ENCODE assay signal across 2 cellular contexts in genomic region chr5:115463985-115464384, GRCh38.
TF ChIP-seq lines count a peak whose summit lies in the region.

No MANE protein-coding gene starts in this region.

TF ChIP-seq in HCT116, 20 proteins besides CTCF, POLR2A, EP300 and RAD21 (continued from another document):
- TF ChIP-seq TCF7L2 (IDR thresholded peaks at IDR 0.05; ENCODE audit: borderline replicate concordance, extremely low read depth, insufficient read depth, insufficient read length): no peak
- no peak for TF ChIP-seq ZFX (IDR thresholded peaks at IDR 0.05)
- no peak for TF ChIP-seq CBX3 (IDR thresholded peaks at IDR 0.05; ENCODE audit: low read depth)
- TF ChIP-seq ZNF274 (IDR thresholded peaks at IDR 0.05; ENCODE audit: low read depth, low read length): no peak
- no peak for TF ChIP-seq SIN3A (IDR thresholded peaks at IDR 0.05; ENCODE audit: low read depth)
- no peak for TF ChIP-seq EZH2phosphoT487 (IDR thresholded peaks at IDR 0.05; ENCODE audit: borderline replicate concordance)
- TF ChIP-seq JUND (IDR thresholded peaks at IDR 0.05): no peak
- TF ChIP-seq YY1 (IDR thresholded peaks at IDR 0.05; ENCODE audit: extremely low read depth, insufficient replicate concordance, low read depth, low read length): no peak
TF ChIP-seq in HCT116: peak in this region for 0.

TF ChIP-seq in K562, 482 proteins besides CTCF, POLR2A, EP300 and RAD21 (continued from another document and continues in another):
- TF ChIP-seq ZNF609 (CRISPR knock-in tag; IDR thresholded peaks at IDR 0.05; ENCODE audit: borderline replicate concordance): no peak
- no peak for TF ChIP-seq TCF7 (IDR thresholded peaks at IDR 0.05; ENCODE audit: borderline replicate concordance)
- no peak for TF ChIP-seq ZC3H11A (IDR thresholded peaks at IDR 0.05; ENCODE audit: low read depth, low read length)
- TF ChIP-seq ZNF76 (CRISPR knock-in tag; IDR thresholded peaks at IDR 0.05; ENCODE audit: borderline replicate concordance): no peak
- no peak for TF ChIP-seq ZNF134 (CRISPR knock-in tag; conservative IDR thresholded peaks at IDR 0.05)
- TF ChIP-seq FOXM1 (IDR thresholded peaks at IDR 0.05; ENCODE audit: low read depth): peak; percentile 64; the same call in 1 of the 2 replicates
- no peak for TF ChIP-seq FOXM1 (CRISPR knock-in tag; IDR thresholded peaks at IDR 0.05; ENCODE audit: low read depth)
- peak in 1 of 2 experiments; percentile 77; a peak in 1 of 4 replicates for TF ChIP-seq TEAD1 (CRISPR knock-in tag; IDR thresholded peaks at IDR 0.05)
- TF ChIP-seq HOMEZ (CRISPR knock-in tag; IDR thresholded peaks at IDR 0.05): no peak
- TF ChIP-seq ZNF24 (IDR thresholded peaks at IDR 0.05): no peak
- TF ChIP-seq ARID1B (IDR thresholded peaks at IDR 0.05): peak; percentile 90
- TF ChIP-seq HDAC1 (IDR thresholded peaks at IDR 0.05): no peak
- TF ChIP-seq DPF2 (IDR thresholded peaks at IDR 0.05): peak; percentile 62; the same call in 1 of the 2 replicates
- TF ChIP-seq EP400 (IDR thresholded peaks at IDR 0.05): no peak
- peak; percentile 74 for TF ChIP-seq NFIC (IDR thresholded peaks at IDR 0.05)
- TF ChIP-seq SIN3A (IDR thresholded peaks at IDR 0.05; ENCODE audit: borderline replicate concordance in 2 of 2, control insufficient read depth in 1 of 2, low read depth in 2 of 2, low read length in 2 of 2): no peak
- no peak for TF ChIP-seq ZEB2 (IDR thresholded peaks at IDR 0.05)
- no peak for TF ChIP-seq JUNB (CRISPR knock-in tag; conservative IDR thresholded peaks at IDR 0.05)
- TF ChIP-seq FOXJ3 (CRISPR knock-in tag; IDR thresholded peaks at IDR 0.05): no peak
- TF ChIP-seq ZFP1 (CRISPR knock-in tag; IDR thresholded peaks at IDR 0.05): no peak
- TF ChIP-seq CBFA2T2 (conservative IDR thresholded peaks at IDR 0.05): peak; percentile 92
- peak; percentile 69 for TF ChIP-seq ZKSCAN8 (CRISPR knock-in tag; IDR thresholded peaks at IDR 0.05)
- TF ChIP-seq TOE1 (IDR thresholded peaks at IDR 0.05; ENCODE audit: borderline replicate concordance): no peak
- TF ChIP-seq TOE1 (CRISPR knock-in tag; IDR thresholded peaks at IDR 0.05; ENCODE audit: borderline replicate concordance, low read depth): no peak
- TF ChIP-seq ID3 (CRISPR knock-in tag; IDR thresholded peaks at IDR 0.05): no peak
- TF ChIP-seq ID3 (tag; IDR thresholded peaks at IDR 0.05): no peak
- peak; percentile 49; the same call in 1 of the 2 replicates for TF ChIP-seq SMARCA4 (IDR thresholded peaks at IDR 0.05)
- TF ChIP-seq ELK3 (CRISPR knock-in tag; IDR thresholded peaks at IDR 0.05): no peak
- TF ChIP-seq STAT5A (IDR thresholded peaks at IDR 0.05; ENCODE audit: borderline replicate concordance, low read length): peak; percentile 73; the same call in 1 of the 2 replicates
- TF ChIP-seq ZNF311 (CRISPR knock-in tag; IDR thresholded peaks at IDR 0.05): no peak
- no peak for TF ChIP-seq CBFB (CRISPR knock-in tag; IDR thresholded peaks at IDR 0.05)
- 0 out of 4 replicates have a peak, but pooled peaks of 1 of the 2 experiments have one; percentile 16 for TF ChIP-seq MAZ (CRISPR knock-in tag; conservative IDR thresholded peaks at IDR 0.05 in 1 of 2, IDR thresholded peaks at IDR 0.05 in 1 of 2)
- TF ChIP-seq ZNF395 (CRISPR knock-in tag; IDR thresholded peaks at IDR 0.05): peak; percentile 73; the same call in 1 of the 2 replicates
- no peak for TF ChIP-seq STAT6 (CRISPR knock-in tag; IDR thresholded peaks at IDR 0.05)
- TF ChIP-seq FOSL1 (tag; conservative IDR thresholded peaks at IDR 0.05): peak; percentile 74
- TF ChIP-seq PBX2 (CRISPR knock-in tag; IDR thresholded peaks at IDR 0.05; ENCODE audit: low read depth): no peak
- TF ChIP-seq PBX2 (tag; conservative IDR thresholded peaks at IDR 0.05; ENCODE audit: low read depth): no peak
- TF ChIP-seq ZNF639 (CRISPR knock-in tag; conservative IDR thresholded peaks at IDR 0.05 in 1 of 2, IDR thresholded peaks at IDR 0.05 in 1 of 2): no peak; a peak in 1 of 4 replicates
- peak; percentile 61 to 81; a peak in 2 of 4 replicates for TF ChIP-seq TRIM24 (IDR thresholded peaks at IDR 0.05)
- TF ChIP-seq ZNF253 (CRISPR knock-in tag; conservative IDR thresholded peaks at IDR 0.05): no peak
- TF ChIP-seq SIX5 (IDR thresholded peaks at IDR 0.05; ENCODE audit: borderline replicate concordance in 1 of 2, insufficient read depth in 1 of 2, low read depth in 1 of 2, low read length in 2 of 2): no peak
- TF ChIP-seq KLF16 (IDR thresholded peaks at IDR 0.05): peak; percentile 73
- peak; percentile 96 for TF ChIP-seq TEAD4 (IDR thresholded peaks at IDR 0.05; ENCODE audit: low read length)
- TF ChIP-seq TEAD4 (CRISPR knock-in tag; IDR thresholded peaks at IDR 0.05; ENCODE audit: borderline replicate concordance): no peak
- peak; percentile 86 for TF ChIP-seq NCOR1 (IDR thresholded peaks at IDR 0.05)
- TF ChIP-seq PML (IDR thresholded peaks at IDR 0.05; ENCODE audit: low read length): peak; percentile 89
- TF ChIP-seq GTF2E2 (tag; IDR thresholded peaks at IDR 0.05): no peak
- TF ChIP-seq NFIX (CRISPR knock-in tag; IDR thresholded peaks at IDR 0.05; ENCODE audit: low read depth): no peak
- 0 out of 2 replicates have a peak, but pooled peaks have one; percentile 36 for TF ChIP-seq SMARCE1 (IDR thresholded peaks at IDR 0.05)
- TF ChIP-seq NFE2L1 (tag; IDR thresholded peaks at IDR 0.05; ENCODE audit: borderline replicate concordance, low read depth): no peak
- no peak for TF ChIP-seq FOXK1 (CRISPR knock-in tag; IDR thresholded peaks at IDR 0.05; ENCODE audit: borderline replicate concordance)
- TF ChIP-seq SMAD3 (CRISPR knock-in tag; conservative IDR thresholded peaks at IDR 0.05): no peak
- TF ChIP-seq MXI1 (IDR thresholded peaks at IDR 0.05; ENCODE audit: low read depth, low read length): no peak
- no peak for TF ChIP-seq NEUROD1 (IDR thresholded peaks at IDR 0.05; ENCODE audit: borderline replicate concordance, low read depth, low read length, partially characterized antibody)
- no peak for TF ChIP-seq BCL6 (CRISPR knock-in tag; IDR thresholded peaks at IDR 0.05)
- TF ChIP-seq ZNF408 (CRISPR knock-in tag; IDR thresholded peaks at IDR 0.05; ENCODE audit: low read depth): no peak
